Comparison of ENCODE assay signal across 8 cellular contexts in the genomic region with DNA sequence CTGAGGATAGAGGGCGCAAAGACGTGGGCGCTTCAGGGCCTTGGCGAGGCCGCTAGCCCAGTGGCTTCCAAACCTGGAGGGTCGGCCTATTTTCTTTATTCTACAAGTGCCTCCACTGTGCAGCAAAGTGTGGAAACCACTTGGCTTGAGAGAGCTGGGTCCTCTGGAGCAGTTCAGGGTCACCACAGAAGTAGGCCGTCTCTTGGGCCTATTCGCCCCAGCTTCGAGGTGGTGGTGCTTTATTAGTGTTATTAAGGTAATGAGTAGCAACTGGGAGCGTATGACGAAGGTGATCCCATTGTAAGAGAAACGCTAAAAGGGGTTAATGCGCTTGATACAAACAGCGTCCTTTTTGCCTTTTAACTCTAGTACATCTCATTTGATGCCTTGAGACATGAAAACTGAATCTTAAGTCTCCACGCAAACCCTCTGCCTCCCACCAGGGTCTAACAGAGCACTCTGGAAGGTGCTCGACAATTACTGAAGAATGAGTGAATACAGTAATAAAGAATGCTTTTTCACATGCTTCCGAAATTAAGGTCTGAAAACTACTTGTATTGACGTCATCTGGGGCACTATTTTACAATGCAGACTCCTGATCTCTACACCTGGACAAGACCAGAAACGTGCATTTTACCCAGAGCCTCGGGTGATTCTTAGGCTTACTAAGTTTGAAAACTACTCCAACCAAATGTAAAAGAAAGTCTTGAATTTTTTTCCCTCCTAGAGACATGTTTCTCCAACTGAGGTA. TPM values are rescaled to one million over a fixed set of nuclear protein-coding genes. Genes with fewer than 3 reads are reported as not detected.
DNase-seq lines count a peak whose midpoint lies in the region; ATAC-seq and TF ChIP-seq lines count a peak whose summit lies in the region.

No MANE protein-coding gene starts in this region.

- peaks cover 31% of the 10 kb centered on the region for H3K79me2 ChIP-seq in PC-9 (ENCODE audit: low read depth)

- BruUV-seq in PC-9 (replicated peaks; lab: Mats Ljungman, UMichigan), result TSS peak; percentile 84

- peaks cover 17% of the 10 kb centered on the region for H3K4me1 ChIP-seq in CD4-positive, CD25-positive, alpha-beta regulatory T cell (ENCODE audit: control insufficient read depth, insufficient read depth, low read length, poor library complexity, severe bottlenecking)
- H3K4me1 ChIP-seq in PC-9 (replicated peaks; ENCODE audit: insufficient read depth) (peaks cover 40% of the 10 kb centered on the region), ovary (ENCODE audit: insufficient read depth) (no peaks in the 10 kb centered on the region)

- peak overlapping the region; percentile 73 for H3K4me2 ChIP-seq in PC-9

- no peak for TF ChIP-seq POLR2A in ovary (IDR thresholded peaks at IDR 0.05)

- ATAC-seq in CD4-positive, CD25-positive, alpha-beta regulatory T cell (ENCODE audit: low read depth in 2 of 2), result no peak
- ATAC-seq in GM21576 (IDR thresholded peaks at IDR 0.05; ENCODE audit: unreplicated experiment), result peak; percentile 13
- peak; percentile 17 for ATAC-seq in esophagus mucosa
- no peak for ATAC-seq in HG03442 (IDR thresholded peaks at IDR 0.05; ENCODE audit: unreplicated experiment)

- peak in 1 of 3 donors; percentile 4 for DNase-seq in CD4-positive, CD25-positive, alpha-beta regulatory T cell
- DNase-seq in PC-9 (no peak), ovary (no peak), KBM-7 (no peak)
- no peak for DNase-seq in effector CD4-positive, alpha-beta T cell

- H3K9me2 ChIP-seq in PC-9 (ENCODE audit: insufficient read depth), result no peaks in the 10 kb centered on the region

- POLR2A ChIA-PET in PC-9 (lab: Charles Lee; ENCODE audit: unreplicated experiment), result interaction anchor here (0.6 to 0.8 kb wide), 4 partner anchors 12 to 216 kb away, joined by 4 to 5 read pairs (median 4); no protein-coding TSS in a partner anchor

- CTCF ChIA-PET in PC-9 (lab: Charles Lee), result interaction anchor here (0.6 kb wide), 1 partner anchor 26 kb away, joined by 5 read pairs; no protein-coding TSS in a partner anchor

- H3K27me3 Mint-ChIP-seq in CD4-positive, CD25-positive, alpha-beta regulatory T cell, result peaks cover 48% of the 10 kb centered on the region

- no peaks in the 10 kb centered on the region for H3K36me3 ChIP-seq in CD4-positive, CD25-positive, alpha-beta regulatory T cell (ENCODE audit: control insufficient read depth, insufficient read depth, low read length)
- no peaks in the 10 kb centered on the region for H3K36me3 ChIP-seq in PC-9 (ENCODE audit: low read depth)
- H3K36me3 ChIP-seq in ovary, result no peaks in the 10 kb centered on the region

- H3K4me3 ChIP-seq in CD4-positive, CD25-positive, alpha-beta regulatory T cell (ENCODE audit: low read depth, low read length), result peak overlapping the region; percentile 56
- peak overlapping the region; percentile 87 for H3K4me3 ChIP-seq in PC-9
- H3K4me3 ChIP-seq in ovary, result peak overlapping the region; percentile 77

- WGBS in ovary, 3 donors, result 56 to 68% (median 58%) methylated on average over 19 to 20 of the region's 20 CpGs

- peak overlapping the region; percentile 78 for H2AFZ ChIP-seq in PC-9

- no peaks in the 10 kb centered on the region for H3K9me3 ChIP-seq in CD4-positive, CD25-positive, alpha-beta regulatory T cell (ENCODE audit: control insufficient read depth in 2 of 2, low read length in 2 of 2)
- H3K9me3 ChIP-seq in PC-9 (ENCODE audit: insufficient read depth, low read depth) (no peaks in the 10 kb centered on the region), ovary (no peaks in the 10 kb centered on the region)

- no peaks in the 10 kb centered on the region for H3K36me3 Mint-ChIP-seq in CD4-positive, CD25-positive, alpha-beta regulatory T cell

- in situ Hi-C loops in KBM-7 (cut with MboI; ENCODE audit: low pct_unique_long_range_greater_than_20kb, low sequenced_read_pairs), result no loop called here

- peak overlapping the region; percentile 27 for H3K27ac ChIP-seq in CD4-positive, CD25-positive, alpha-beta regulatory T cell (ENCODE audit: insufficient read depth, low read length, poor library complexity, severe bottlenecking)
- H3K27ac ChIP-seq in PC-9 (peak overlapping the region; percentile 80), ovary (peak overlapping the region in 1 of 2 donors; percentile 41)

- H3K27ac Mint-ChIP-seq in CD4-positive, CD25-positive, alpha-beta regulatory T cell, result peak overlapping the region; percentile 66 to 89 (median 67)

- peak overlapping the region; percentile 82 to 87 (median 84) for H3K4me3 Mint-ChIP-seq in CD4-positive, CD25-positive, alpha-beta regulatory T cell

- TF ChIP-seq CTCF in PC-9 (conservative IDR thresholded peaks at IDR 0.05), result no peak
- no peak for TF ChIP-seq CTCF in ovary (IDR thresholded peaks at IDR 0.05)

- peaks cover 17% of the 10 kb centered on the region; the same call in 1 of the 2 replicates for H3F3A ChIP-seq in PC-9 (ENCODE audit: insufficient read depth, low read depth)

- intact Hi-C loops in PC-9 (cut with micrococcal nuclease; ENCODE audit: unreplicated experiment), result no loop called here
- intact Hi-C loops in ovary (cut with DNase I), result no loop called here

- TF ChIP-seq EP300 in ovary (IDR thresholded peaks at IDR 0.05), result no peak

- H4K20me1 ChIP-seq in PC-9 (ENCODE audit: insufficient read depth), result no peaks in the 10 kb centered on the region

- H3K27me3 ChIP-seq in CD4-positive, CD25-positive, alpha-beta regulatory T cell (ENCODE audit: control insufficient read depth, insufficient read depth, low read length), result peaks cover 17% of the 10 kb centered on the region
- H3K27me3 ChIP-seq in PC-9 (ENCODE audit: insufficient read depth, low read depth) (no peaks in the 10 kb centered on the region), ovary (no peaks in the 10 kb centered on the region)

- H3K4me1 Mint-ChIP-seq in CD4-positive, CD25-positive, alpha-beta regulatory T cell, result peaks cover 14 to 24% (median 20%) of the 10 kb centered on the region in 4 donors

- H3K9me3 Mint-ChIP-seq in CD4-positive, CD25-positive, alpha-beta regulatory T cell, result no peaks in the 10 kb centered on the region

RNA-seq across cellular contexts. Expression of a gene that starts 0.6 kb away (rescaled TPM):
- total RNA-seq in CD4-positive, CD25-positive, alpha-beta regulatory T cell, result 6.8 TPM
- polyA plus RNA-seq in CD4-positive, CD25-positive, alpha-beta regulatory T cell, result 1 to 10 TPM; 1.1 to 3.9 (median 2.7) TPM
- total RNA-seq in PC-9 (2021) (15.6 and 17.2 TPM in 2 replicates), esophagus mucosa (9.8 TPM), ovary (10 to 100 TPM in 4 of 7 donors, 1 to 10 TPM in 3; 7.4 to 19.4 (median 11.2) TPM)
- 10 to 100 TPM in 1 of 2 donors, 1 to 10 TPM in 1; 4.0 to 11.2 TPM for polyA plus RNA-seq in ovary

Comparison
In these comparisons a context has a peak if more than half of its experiments do, and no peak if none do; other contexts are left out.
1. ATAC-seq: peak in GM21576 (single experiment) and esophagus mucosa (single experiment); none in CD4-positive, CD25-positive, alpha-beta regulatory T cell (0 of 2) and HG03442 (single experiment).
2. Peak in every context shown above with its lines, with median percentiles within 50 percentile points of each other: H3K4me3 ChIP-seq.